In the genomic region with DNA sequence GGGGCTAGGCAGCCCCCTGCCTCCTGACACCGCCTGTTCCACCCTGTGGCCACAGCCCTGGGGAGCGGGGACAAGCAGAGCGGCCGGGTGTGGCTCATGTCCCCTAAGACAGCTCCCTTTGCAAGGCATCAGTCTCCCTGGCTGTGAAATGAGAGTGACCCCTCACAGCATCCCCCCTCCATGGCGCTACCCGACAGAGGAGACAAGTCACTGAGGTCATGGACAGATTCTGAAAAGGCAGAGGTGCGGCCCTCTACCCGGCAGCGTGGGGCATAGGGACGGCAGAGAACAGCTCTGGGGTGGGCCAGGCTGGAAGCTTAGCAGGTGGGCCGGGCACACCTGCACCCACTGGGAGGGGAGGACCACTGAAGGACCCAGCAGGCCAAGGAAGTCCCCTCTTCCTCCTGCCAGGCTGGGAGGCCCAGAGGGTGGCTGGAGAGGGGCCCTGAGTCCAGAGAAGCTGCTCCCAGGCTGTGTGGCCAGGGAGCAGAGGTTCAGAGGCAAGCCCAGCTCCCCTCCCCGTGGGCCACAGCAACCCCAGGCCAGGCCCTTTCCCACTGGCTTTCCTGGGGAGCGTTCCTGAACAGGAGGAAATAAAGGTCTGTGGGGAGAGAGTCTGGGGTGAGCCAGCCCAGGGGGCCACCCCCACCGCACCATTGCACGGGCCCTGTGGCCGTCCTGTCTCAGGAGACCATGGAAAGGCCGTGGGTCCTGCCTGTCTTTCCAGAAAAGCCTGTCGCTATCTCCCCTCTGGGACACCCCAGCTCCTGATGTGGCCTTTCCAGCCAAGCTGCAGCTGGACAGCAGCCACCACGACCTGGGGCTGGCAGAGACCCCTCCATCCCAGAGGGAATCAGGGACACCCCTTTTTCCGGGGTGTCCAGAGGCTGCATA, we compare ENCODE assay signal across 11 cellular contexts. TPM values are rescaled to one million over a fixed set of nuclear protein-coding genes. Genes with fewer than 3 reads are reported as not detected.
DNase-seq lines count a peak whose midpoint lies in the region; ATAC-seq and TF ChIP-seq lines count a peak whose summit lies in the region.
"Had no signal": no experiment of that assay in that cellular context is flagged by ENCODE, and none has a peak within 500 bp of the region (broad histone marks: within the 10 kb centered on the region; RNA-seq: fewer than 3 reads in every experiment).

No MANE protein-coding gene starts in this region.

- peak overlapping the region; percentile 99 for H3K4me2 ChIP-seq in BLaER1
- H3K4me2 ChIP-seq in neural cell (ENCODE audit: low read length), result peak overlapping the region; percentile 84

- H3K4me3 ChIP-seq in BLaER1 (peak overlapping the region; percentile 81), NB4 (ENCODE audit: low read depth, low read length) (peak overlapping the region; percentile 63), endodermal cell (ENCODE audit: low read length) (no peak overlapping the region), neural cell (ENCODE audit: low read length) (peak overlapping the region; percentile 88)

- H3K79me2 ChIP-seq in neural cell (replicated peaks; ENCODE audit: insufficient read depth, low read length), result no peaks in the 10 kb centered on the region

- no peaks in the 10 kb centered on the region for H3K9me3 Mint-ChIP-seq in endodermal cell

- no peak for TF ChIP-seq POLR2A in NB4 (IDR thresholded peaks at IDR 0.05; ENCODE audit: extremely low read depth, insufficient read length)

- peaks cover 21% of the 10 kb centered on the region for H3K27me3 Mint-ChIP-seq in endodermal cell (ENCODE audit: insufficient read depth)

- H3K4me1 ChIP-seq in BLaER1 (peaks cover 79% of the 10 kb centered on the region), endodermal cell (ENCODE audit: control insufficient read depth, insufficient read depth, low read length) (no peaks in the 10 kb centered on the region)

- H3K9me3 ChIP-seq in BLaER1 (no peaks in the 10 kb centered on the region), endodermal cell (ENCODE audit: control insufficient read depth, low read length) (no peaks in the 10 kb centered on the region), neural cell (ENCODE audit: low read length) (no peaks in the 10 kb centered on the region)

- DNase-seq in NB4 (ENCODE audit: low read depth) (no peak), endodermal cell (peak; percentile 25), NCI-H1048 (lab: John Stamatoyannopoulos, UW) (no peak), NCI-H524 (lab: John Stamatoyannopoulos, UW) (no peak)
- DNase-seq: activated CD4-positive, alpha-beta T cell treated with anti-CD3 and anti-CD28 coated beads for 48 hours; DMS 273 treated with DMSO at 0.1 percent for 48 hours; stimulated activated CD4-positive, alpha-beta T cell treated with anti-CD3 and anti-CD28 coated beads, Interleukin-2, amount 100 ng/mL, for 24 hours had no signal

- TF ChIP-seq CTCF in NB4 (IDR thresholded peaks at IDR 0.05; ENCODE audit: low read depth, low read length), result no peak
- no peak for TF ChIP-seq CTCF in endodermal cell (conservative IDR thresholded peaks at IDR 0.05)
- no peak for TF ChIP-seq CTCF in neural cell (IDR thresholded peaks at IDR 0.05; ENCODE audit: poor library complexity, severe bottlenecking)

- peak overlapping the region; percentile 82 for H3K9ac ChIP-seq in BLaER1
- H3K9ac ChIP-seq in endodermal cell (ENCODE audit: extremely low read depth, low read length, poor library complexity, severe bottlenecking), result no peak overlapping the region
- H3K9ac ChIP-seq in neural cell (ENCODE audit: low read length), result peak overlapping the region; percentile 82

- H3K9me2 ChIP-seq in neural cell (ENCODE audit: insufficient read depth, low read length), result no peaks in the 10 kb centered on the region

- 86 to 89% methylated on average over 10 to 20 of the region's 20 CpGs for WGBS in endodermal cell (ENCODE audit: insufficient coverage in 1 of 2, insufficient read length in 1 of 2), 2 experiments

- H3K36me3 Mint-ChIP-seq in endodermal cell (ENCODE audit: low read depth), result no peaks in the 10 kb centered on the region

- no peak for TF ChIP-seq RAD21 in neural cell (conservative IDR thresholded peaks at IDR 0.05)

- no peaks in the 10 kb centered on the region for H3K4me1 Mint-ChIP-seq in endodermal cell

- H3K4me3 Mint-ChIP-seq in endodermal cell, result peak overlapping the region; percentile 43

- no peaks in the 10 kb centered on the region for H3K27me3 ChIP-seq in BLaER1
- H3K27me3 ChIP-seq in endodermal cell (ENCODE audit: control insufficient read depth, insufficient read depth, low read length, poor library complexity, severe bottlenecking), result peaks cover 32% of the 10 kb centered on the region
- H3K27me3 ChIP-seq in neural cell (ENCODE audit: insufficient read depth, low read depth, low read length), result no peaks in the 10 kb centered on the region

- H3K36me3 ChIP-seq in BLaER1 (peaks cover 12% of the 10 kb centered on the region), endodermal cell (ENCODE audit: control insufficient read depth, insufficient read depth, low read length) (no peaks in the 10 kb centered on the region), neural cell (ENCODE audit: insufficient read depth, low read length) (no peaks in the 10 kb centered on the region)

- no peak overlapping the region for H3K27ac Mint-ChIP-seq in endodermal cell

- H3K27ac ChIP-seq in BLaER1 (peak overlapping the region; percentile 81), endodermal cell (ENCODE audit: low read depth, low read length) (no peak overlapping the region), neural cell (ENCODE audit: low read length) (no peak overlapping the region)

- no peak overlapping the region for H2AFZ ChIP-seq in neural cell (ENCODE audit: low read depth, low read length)

- H4K20me1 ChIP-seq in BLaER1, result peaks cover 39% of the 10 kb centered on the region
- H4K20me1 ChIP-seq in neural cell (ENCODE audit: insufficient read depth), result no peaks in the 10 kb centered on the region

- H3F3A ChIP-seq in neural cell (ENCODE audit: insufficient read depth, low read length, poor library complexity, severe bottlenecking), result no peaks in the 10 kb centered on the region

- no peak for TF ChIP-seq EP300 in neural cell (conservative IDR thresholded peaks at IDR 0.05; ENCODE audit: poor library complexity, severe bottlenecking)

- ATAC-seq in HG03354 (IDR thresholded peaks at IDR 0.05; ENCODE audit: poor library complexity, severe bottlenecking, unreplicated experiment) (no peak), HG03025 (IDR thresholded peaks at IDR 0.05; ENCODE audit: low FRiP score, unreplicated experiment) (no peak)

TF ChIP-seq in neural cell, 6 proteins besides CTCF, POLR2A, EP300 and RAD21:
- TF ChIP-seq EZH2 (IDR thresholded peaks at IDR 0.05; ENCODE audit: borderline replicate concordance, insufficient read depth, low read length, poor library complexity, severe bottlenecking) (no peak), SMC3 (conservative IDR thresholded peaks at IDR 0.05; ENCODE audit: poor library complexity) (no peak), TAF1 (IDR thresholded peaks at IDR 0.05; ENCODE audit: low read depth) (no peak), MXI1 (conservative IDR thresholded peaks at IDR 0.05; ENCODE audit: poor library complexity, severe bottlenecking) (no peak), POLR2AphosphoS5 (IDR thresholded peaks at IDR 0.05) (no peak)
- TF ChIP-seq, protein P1, sequence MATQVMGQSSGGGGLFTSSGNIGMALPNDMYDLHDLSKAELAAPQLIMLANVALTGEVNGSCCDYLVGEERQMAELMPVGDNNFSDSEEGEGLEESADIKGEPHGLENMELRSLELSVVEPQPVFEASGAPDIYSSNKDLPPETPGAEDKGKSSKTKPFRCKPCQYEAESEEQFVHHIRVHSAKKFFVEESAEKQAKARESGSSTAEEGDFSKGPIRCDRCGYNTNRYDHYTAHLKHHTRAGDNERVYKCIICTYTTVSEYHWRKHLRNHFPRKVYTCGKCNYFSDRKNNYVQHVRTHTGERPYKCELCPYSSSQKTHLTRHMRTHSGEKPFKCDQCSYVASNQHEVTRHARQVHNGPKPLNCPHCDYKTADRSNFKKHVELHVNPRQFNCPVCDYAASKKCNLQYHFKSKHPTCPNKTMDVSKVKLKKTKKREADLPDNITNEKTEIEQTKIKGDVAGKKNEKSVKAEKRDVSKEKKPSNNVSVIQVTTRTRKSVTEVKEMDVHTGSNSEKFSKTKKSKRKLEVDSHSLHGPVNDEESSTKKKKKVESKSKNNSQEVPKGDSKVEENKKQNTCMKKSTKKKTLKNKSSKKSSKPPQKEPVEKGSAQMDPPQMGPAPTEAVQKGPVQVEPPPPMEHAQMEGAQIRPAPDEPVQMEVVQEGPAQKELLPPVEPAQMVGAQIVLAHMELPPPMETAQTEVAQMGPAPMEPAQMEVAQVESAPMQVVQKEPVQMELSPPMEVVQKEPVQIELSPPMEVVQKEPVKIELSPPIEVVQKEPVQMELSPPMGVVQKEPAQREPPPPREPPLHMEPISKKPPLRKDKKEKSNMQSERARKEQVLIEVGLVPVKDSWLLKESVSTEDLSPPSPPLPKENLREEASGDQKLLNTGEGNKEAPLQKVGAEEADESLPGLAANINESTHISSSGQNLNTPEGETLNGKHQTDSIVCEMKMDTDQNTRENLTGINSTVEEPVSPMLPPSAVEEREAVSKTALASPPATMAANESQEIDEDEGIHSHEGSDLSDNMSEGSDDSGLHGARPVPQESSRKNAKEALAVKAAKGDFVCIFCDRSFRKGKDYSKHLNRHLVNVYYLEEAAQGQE (IDR thresholded peaks at IDR 0.05; ENCODE audit: borderline replicate concordance), result no peak

RNA-seq across cellular contexts. Expression of a gene that starts 1.7 kb away (rescaled TPM):
- total RNA-seq in endodermal cell, result 1 to 10 TPM; 3.8 to 6.5 TPM
- polyA plus RNA-seq in endodermal cell (2013, experiment 1 of 2), result 1.4 TPM
- polyA plus RNA-seq in endodermal cell (2013, experiment 2 of 2), result 1.2 TPM
- polyA plus RNA-seq in neural cell, result 76.8 and 96.1 TPM in 2 replicates
- 65.8 and 72.1 TPM in 2 replicates for polyA minus RNA-seq in neural cell

RNA-seq across cellular contexts. Expression of a gene that starts 22.6 kb away (rescaled TPM):
- 10 to 100 TPM; 15.0 to 18.5 TPM for total RNA-seq in endodermal cell
- 11.1 TPM for polyA plus RNA-seq in endodermal cell (2013, experiment 1 of 2)
- 9.6 TPM for polyA plus RNA-seq in endodermal cell (2013, experiment 2 of 2)
- 16.0 and 25.9 TPM in 2 replicates for polyA plus RNA-seq in neural cell
- 18.6 and 21.9 TPM in 2 replicates for polyA minus RNA-seq in neural cell

RNA-seq across cellular contexts. Expression of a gene that starts 30.2 kb away (rescaled TPM):
- total RNA-seq in endodermal cell, result not detected
- polyA plus RNA-seq in endodermal cell (2013, experiment 1 of 2), result not detected
- not detected for polyA plus RNA-seq in endodermal cell (2013, experiment 2 of 2)
- polyA plus RNA-seq in neural cell, result not detected in 2 replicates
- polyA minus RNA-seq in neural cell, result not detected in 2 replicates
